9 cellular contexts compared by ENCODE assay signal in genomic region chr12:71439362-71439612, GRCh38. TPM values are rescaled to one million over a fixed set of nuclear protein-coding genes. Genes with fewer than 3 reads are reported as not detected.
A peak's percentile ranks its signal among the peaks of the same experiment; 100 is the strongest.
DNase-seq lines count a peak whose midpoint lies in the region; ATAC-seq and TF ChIP-seq lines count a peak whose summit lies in the region.
"Had no signal": no experiment of that assay in that cellular context is flagged by ENCODE, and none has a peak within 500 bp of the region (broad histone marks: within the 10 kb centered on the region; RNA-seq: fewer than 3 reads in every experiment).

No MANE protein-coding gene starts in this region.

- H3K36me3 Mint-ChIP-seq in activated B cell treated with CpG ODN at 0.5 μM for 24 hours (ENCODE audit: low read depth): peaks cover 3% of the 10 kb centered on the region

- no peaks in the 10 kb centered on the region for H4K20me1 ChIP-seq in smooth muscle cell (ENCODE audit: low read depth)

- no CpG with 5 or more reads among the region's 17 CpGs for WGBS in iPS DF 6.9 (ENCODE audit: insufficient coverage, insufficient read length)
- 1% methylated on average over 15 of the region's 17 CpGs for WGBS in smooth muscle cell (ENCODE audit: low lambda C conversion rate)

- H3K4me3 ChIP-seq in iPS DF 6.9 (ENCODE audit: low read length) (peak overlapping the region; percentile 57), smooth muscle cell (peak overlapping the region; percentile 57)

- no peaks in the 10 kb centered on the region for H3K79me2 ChIP-seq in smooth muscle cell (ENCODE audit: low read depth)

- H3K4me1 ChIP-seq in iPS DF 6.9 (ENCODE audit: control insufficient read depth, insufficient read depth, low read length) (no peaks in the 10 kb centered on the region; the same call in 1 of the 2 replicates), smooth muscle cell (ENCODE audit: low read depth) (peaks cover 13% of the 10 kb centered on the region)

- H3K27ac Mint-ChIP-seq in activated B cell treated with CpG ODN at 0.5 μM for 24 hours: no peak overlapping the region

- CTCF ChIA-PET in activated B cell treated with CpG ODN at 0.5 μM for 24 hours (lab: Charles Lee): no interaction called here

- DNase-seq in activated B cell treated with CpG ODN at 0.5 μM for 24 hours (no peak), iPS DF 6.9 (ENCODE audit: low read depth, low spot score) (no peak), smooth muscle cell (lab: John Stamatoyannopoulos, UW; ENCODE audit: unreplicated experiment) (no peak), GM19238 (ENCODE audit: insufficient read length, low spot score) (no peak)
- no peak for DNase-seq in activated CD4-positive, CD25-positive, alpha-beta regulatory T cell treated with anti-CD3 and anti-CD28 coated beads, Interleukin-2, amount 50 U/mL, for 72 hours
- DNase-seq: activated CD4-positive, alpha-beta T cell treated with anti-CD3 and anti-CD28 coated beads for 1 hour had no signal

- H3K27me3 Mint-ChIP-seq in activated B cell treated with CpG ODN at 0.5 μM for 24 hours: peaks cover 39% of the 10 kb centered on the region

- H3K27ac ChIP-seq in iPS DF 6.9 (ENCODE audit: low read length) (no peak overlapping the region), smooth muscle cell (ENCODE audit: low read depth) (no peak overlapping the region)

- H3K9me3 ChIP-seq in iPS DF 6.9 (ENCODE audit: control insufficient read depth, insufficient read depth, low read length) (no peaks in the 10 kb centered on the region), smooth muscle cell (replicated peaks; ENCODE audit: low read depth) (no peaks in the 10 kb centered on the region)

- H3K4me1 Mint-ChIP-seq in activated B cell treated with CpG ODN at 0.5 μM for 24 hours: peaks cover 21% of the 10 kb centered on the region

- TF ChIP-seq CTCF in activated B cell treated with CpG ODN at 0.5 μM for 24 hours (IDR thresholded peaks at IDR 0.05) (no peak), smooth muscle cell (IDR thresholded peaks at IDR 0.05; ENCODE audit: borderline replicate concordance, insufficient read depth, poor library complexity, severe bottlenecking) (no peak)

- intact Hi-C loops in activated B cell treated with CpG ODN at 0.5 μM for 24 hours (cut with micrococcal nuclease): no loop called here

- no peaks in the 10 kb centered on the region for H3F3A ChIP-seq in smooth muscle cell (ENCODE audit: low read depth)

- no peak overlapping the region for H3K9ac ChIP-seq in smooth muscle cell (ENCODE audit: low read depth)

- H3K9me3 Mint-ChIP-seq in activated B cell treated with CpG ODN at 0.5 μM for 24 hours: peaks cover 24% of the 10 kb centered on the region

- ATAC-seq in GM19351 (IDR thresholded peaks at IDR 0.05; ENCODE audit: unreplicated experiment) (peak; percentile 1), activated B cell treated with CpG ODN at 0.5 μM for 24 hours (ENCODE audit: low read depth) (no peak), GM18517 (IDR thresholded peaks at IDR 0.05; ENCODE audit: unreplicated experiment) (no peak), HG02763 (IDR thresholded peaks at IDR 0.05; ENCODE audit: unreplicated experiment) (no peak)

- H3K4me2 ChIP-seq in smooth muscle cell: peak overlapping the region; percentile 92

- H3K27me3 ChIP-seq in iPS DF 6.9 (ENCODE audit: control insufficient read depth, insufficient read depth, low read length) (peaks cover 43% of the 10 kb centered on the region), smooth muscle cell (ENCODE audit: low read depth) (peaks cover 68% of the 10 kb centered on the region)

- H2AFZ ChIP-seq in smooth muscle cell (ENCODE audit: low read depth): no peak overlapping the region

- peak overlapping the region; percentile 86 for H3K4me3 Mint-ChIP-seq in activated B cell treated with CpG ODN at 0.5 μM for 24 hours

- 0 out of 2 replicates have a peak, but pooled peaks cover 2% of the 10 kb centered on the region for H3K36me3 ChIP-seq in iPS DF 6.9 (ENCODE audit: control insufficient read depth, insufficient read depth, low read length)
- no peaks in the 10 kb centered on the region for H3K36me3 ChIP-seq in smooth muscle cell (ENCODE audit: low read depth)

- POLR2A ChIA-PET in activated B cell treated with CpG ODN at 0.5 μM for 24 hours (lab: Charles Lee): no interaction called here

RNA-seq across cellular contexts. Expression of gene LGR5, which starts 0.3 kb away (rescaled TPM):
- total RNA-seq in activated B cell treated with CpG ODN at 0.5 μM for 24 hours (not detected in 2 replicates), smooth muscle cell (0.54 and 0.58 TPM in 2 replicates)
- 0.20 and 0.30 TPM in 2 replicates for polyA plus RNA-seq in smooth muscle cell
